Comparison of ENCODE assay signal across 8 cellular contexts in genomic region chr5:115415143-115415491, GRCh38.
DNase-seq lines count a peak whose midpoint lies in the region; ATAC-seq, FAIRE-seq and TF ChIP-seq lines count a peak whose summit lies in the region.

No MANE protein-coding gene starts in this region.

- intact Hi-C loops in pancreas (cut with DNase I) = no loop called here
- intact Hi-C loops in lower leg skin (cut with DNase I; ENCODE audit: low total_unique reads) = no loop called here

- DNase-seq in dermis blood vessel endothelial cell (peak; percentile 70), pancreas (no peak), NCI-H1092 treated with DMSO at 0.1 percent for 48 hours (lab: John Stamatoyannopoulos, UW) (no peak), lower leg skin (ENCODE audit: low spot score in 2 of 2) (no peak), chondrocyte (ENCODE audit: low spot score) (no peak)

- WGBS in pancreas, 2 donors = 72 to 81% methylated on average over 1 of the region's 1 CpG
- 50 to 63% methylated on average over 1 of the region's 1 CpG for WGBS in lower leg skin, 2 donors

- H3K4me1 Mint-ChIP-seq in chondrocyte (ENCODE audit: low read depth) = peaks cover 11% of the 10 kb centered on the region

- H3K4me3 ChIP-seq in pancreas (no peak overlapping the region), lower leg skin (ENCODE audit: low read depth, poor library complexity, severe bottlenecking) (no peak overlapping the region)

- H3K27ac ChIP-seq in pancreas = no peak overlapping the region

- H3K27ac Mint-ChIP-seq in chondrocyte (ENCODE audit: unreplicated experiment) = no peak overlapping the region

- H3K36me3 ChIP-seq in pancreas = no peaks in the 10 kb centered on the region

- peak; percentile 50 for ATAC-seq in GM18858 (IDR thresholded peaks at IDR 0.05; ENCODE audit: unreplicated experiment)
- peak; percentile 57 for ATAC-seq in HG03558 (IDR thresholded peaks at IDR 0.05; ENCODE audit: extremely low read depth, unreplicated experiment)
- ATAC-seq in pancreas = peak in 3 of 4 donors; percentile 66 to 77 (median 72)
- ATAC-seq in GM18519 (IDR thresholded peaks at IDR 0.05; ENCODE audit: low FRiP score, unreplicated experiment) = no peak

- TF ChIP-seq POLR2A in lower leg skin (IDR thresholded peaks at IDR 0.05) = no peak

- no peak for FAIRE-seq in pancreas (lab: Jason Lieb, UNC)

- no peaks in the 10 kb centered on the region for H3K9me3 ChIP-seq in pancreas

- H3K4me1 ChIP-seq in pancreas = no peaks in the 10 kb centered on the region

- no peaks in the 10 kb centered on the region for H3K9me3 Mint-ChIP-seq in chondrocyte (ENCODE audit: low read depth)

- no peak overlapping the region for H3K4me3 Mint-ChIP-seq in chondrocyte (ENCODE audit: unreplicated experiment)

- H3K27me3 ChIP-seq in pancreas = no peaks in the 10 kb centered on the region

- no peak for TF ChIP-seq CTCF in pancreas (IDR thresholded peaks at IDR 0.05)
- no peak for TF ChIP-seq CTCF in lower leg skin (IDR thresholded peaks at IDR 0.05)
- TF ChIP-seq CTCF in chondrocyte (IDR thresholded peaks at IDR 0.05) = no peak

- H3K27me3 Mint-ChIP-seq in chondrocyte (ENCODE audit: low read depth) = no peaks in the 10 kb centered on the region

- no peaks in the 10 kb centered on the region for H3K36me3 Mint-ChIP-seq in chondrocyte (ENCODE audit: low read depth)
